In the genomic region with DNA sequence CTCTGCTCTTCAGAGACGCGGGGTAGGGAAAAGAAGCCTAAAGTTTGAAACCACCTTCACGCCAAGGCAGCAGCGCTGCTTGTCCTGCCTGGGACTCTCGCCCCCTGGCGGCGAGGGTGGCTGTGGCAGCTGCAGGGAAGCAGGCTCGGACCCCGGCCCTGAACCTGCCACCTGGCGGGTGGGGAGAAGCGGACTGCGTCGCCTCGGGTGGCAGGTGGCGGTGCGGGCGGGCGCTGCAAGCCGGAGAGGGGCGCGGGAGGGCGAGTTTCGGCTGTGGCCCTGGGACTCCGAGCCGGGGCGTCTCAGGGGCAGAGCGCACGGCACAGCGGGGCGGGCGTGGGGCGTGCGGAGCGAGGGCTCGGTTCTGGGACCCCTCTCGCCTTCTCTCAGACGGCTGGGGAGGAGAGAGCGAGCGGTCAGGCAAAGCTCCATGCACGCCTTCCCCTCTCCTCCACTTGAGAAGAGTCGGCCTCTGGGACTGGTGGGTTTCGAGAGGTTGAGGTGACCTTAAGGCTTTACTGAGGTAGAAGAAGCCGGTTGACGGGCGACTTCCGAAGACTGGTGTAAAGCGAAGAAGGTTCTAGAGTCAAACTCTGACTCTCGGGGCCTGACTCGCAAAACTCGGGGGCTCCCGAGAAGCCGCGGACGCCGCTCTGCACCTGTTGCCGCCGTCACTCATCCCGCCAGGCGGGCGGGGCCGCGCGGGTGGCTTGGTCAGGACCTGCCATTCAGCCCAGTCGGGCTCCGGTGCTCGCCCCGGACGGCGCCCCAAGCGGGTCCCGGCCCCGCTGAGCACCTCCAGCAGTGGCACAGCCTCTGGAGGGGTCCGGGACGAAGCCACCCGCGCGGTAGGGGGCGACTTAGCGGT, we compare ENCODE assay signal across 1 cellular context.
TF ChIP-seq lines count a peak whose summit lies in the region.

No MANE protein-coding gene starts in this region.

TF ChIP-seq in HEK293, 187 proteins besides CTCF, POLR2A, EP300 and RAD21 (continued from another document):
- TF ChIP-seq, protein P1, sequence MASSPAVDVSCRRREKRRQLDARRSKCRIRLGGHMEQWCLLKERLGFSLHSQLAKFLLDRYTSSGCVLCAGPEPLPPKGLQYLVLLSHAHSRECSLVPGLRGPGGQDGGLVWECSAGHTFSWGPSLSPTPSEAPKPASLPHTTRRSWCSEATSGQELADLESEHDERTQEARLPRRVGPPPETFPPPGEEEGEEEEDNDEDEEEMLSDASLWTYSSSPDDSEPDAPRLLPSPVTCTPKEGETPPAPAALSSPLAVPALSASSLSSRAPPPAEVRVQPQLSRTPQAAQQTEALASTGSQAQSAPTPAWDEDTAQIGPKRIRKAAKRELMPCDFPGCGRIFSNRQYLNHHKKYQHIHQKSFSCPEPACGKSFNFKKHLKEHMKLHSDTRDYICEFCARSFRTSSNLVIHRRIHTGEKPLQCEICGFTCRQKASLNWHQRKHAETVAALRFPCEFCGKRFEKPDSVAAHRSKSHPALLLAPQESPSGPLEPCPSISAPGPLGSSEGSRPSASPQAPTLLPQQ (tag by site-specific recombination; IDR thresholded peaks at IDR 0.05) = no peak
- TF ChIP-seq KLF1 (tag by site-specific recombination; IDR thresholded peaks at IDR 0.05) = no peak
- TF ChIP-seq ZNF24 (tag by site-specific recombination; IDR thresholded peaks at IDR 0.05) = no peak
